In the genomic region with DNA sequence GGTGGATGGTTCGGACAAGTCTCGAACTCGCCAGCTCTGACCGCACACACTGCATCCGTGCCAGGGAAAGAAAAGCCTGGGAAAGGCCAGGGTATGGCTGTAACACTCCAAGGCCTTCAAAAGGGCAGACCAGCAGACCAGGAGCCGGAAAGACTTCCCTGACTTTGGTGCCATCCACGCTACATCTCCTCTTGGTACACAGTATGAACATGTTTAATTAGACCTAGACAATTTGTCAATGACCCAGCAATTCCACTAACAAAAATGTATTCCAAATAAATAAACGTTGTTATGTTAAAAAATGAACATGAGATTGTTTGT, we compare ENCODE assay signal across 8 cellular contexts.
A peak's percentile ranks its signal among the peaks of the same experiment; 100 is the strongest.
DNase-seq lines count a peak whose midpoint lies in the region; ATAC-seq and TF ChIP-seq lines count a peak whose summit lies in the region.

No MANE protein-coding gene starts in this region.

- TF ChIP-seq CTCF in GM06990 (IDR thresholded peaks at IDR 0.05; ENCODE audit: insufficient read depth, low read length, poor library complexity, severe bottlenecking) (no peak), fibroblast of mammary gland (conservative IDR thresholded peaks at IDR 0.05; ENCODE audit: control insufficient read depth, insufficient read depth, low read depth, low read length) (no peak)

- H3K9me3 ChIP-seq in SK-N-MC (ENCODE audit: low read depth, low read length) = no peaks in the 10 kb centered on the region

- ATAC-seq in GM21423 (IDR thresholded peaks at IDR 0.05; ENCODE audit: unreplicated experiment) (no peak), HG03520 (IDR thresholded peaks at IDR 0.05; ENCODE audit: unreplicated experiment) (no peak)

- H3K9ac ChIP-seq in SK-N-MC (ENCODE audit: insufficient read length) (peak overlapping the region; percentile 92), rectal smooth muscle tissue (ENCODE audit: low read length) (peak overlapping the region; percentile 56)

- peak overlapping the region; percentile 75 for H3K4me3 ChIP-seq in GM06990 (replicated peaks; ENCODE audit: low read depth, low read length)
- peak overlapping the region; percentile 97 for H3K4me3 ChIP-seq in SK-N-MC
- peak overlapping the region; percentile 66 for H3K4me3 ChIP-seq in fibroblast of mammary gland (ENCODE audit: control insufficient read depth, low read depth, low read length)
- H3K4me3 ChIP-seq in rectal smooth muscle tissue (ENCODE audit: low read length) = peak overlapping the region; percentile 87

- H3K4me1 ChIP-seq in rectal smooth muscle tissue (ENCODE audit: control insufficient read depth, insufficient read depth, low read length) = peaks cover 15% of the 10 kb centered on the region

- H3K27me3 ChIP-seq in GM06990 (replicated peaks; ENCODE audit: control insufficient read depth, insufficient read depth, low read length) (no peaks in the 10 kb centered on the region), rectal smooth muscle tissue (ENCODE audit: control insufficient read depth, insufficient read depth, low read length) (no peaks in the 10 kb centered on the region)

- H3K27ac ChIP-seq in SK-N-MC (peak overlapping the region; percentile 89), rectal smooth muscle tissue (ENCODE audit: low read depth, low read length) (peak overlapping the region; percentile 93)

- no peak for DNase-seq in GM06990 (ENCODE audit: extremely low read depth, insufficient read length)
- DNase-seq in SK-N-MC (ENCODE audit: low read depth, low spot score) = no peak
- DNase-seq in fibroblast of mammary gland (ENCODE audit: low read depth) = no peak
- DNase-seq in effector CD4-positive, alpha-beta T cell = no peak
- no peak for DNase-seq in midbrain (lab: John Stamatoyannopoulos, UW)

- H3K36me3 ChIP-seq in GM06990 (ENCODE audit: control insufficient read depth, insufficient read depth, low read length) (no peaks in the 10 kb centered on the region), SK-N-MC (ENCODE audit: insufficient read depth, low read length) (no peaks in the 10 kb centered on the region), rectal smooth muscle tissue (ENCODE audit: control insufficient read depth, insufficient read depth, low read length) (no peaks in the 10 kb centered on the region)
